Comparison of ENCODE assay signal across 1 cellular context in genomic region chr16:78727536-78727935, GRCh38.
TF ChIP-seq lines count a peak whose summit lies in the region.

No MANE protein-coding gene starts in this region.

TF ChIP-seq in HepG2, 621 proteins besides CTCF, POLR2A, EP300 and RAD21 (continued from another document and continues in another):
- 0 out of 2 replicates have a peak, but pooled peaks have one; percentile 10 for TF ChIP-seq PATZ1 (CRISPR knock-in tag; IDR thresholded peaks at IDR 0.05)
- TF ChIP-seq TBX2 (CRISPR knock-in tag; IDR thresholded peaks at IDR 0.05; ENCODE audit: borderline replicate concordance): no peak
- TF ChIP-seq SNAI1 (CRISPR knock-in tag; IDR thresholded peaks at IDR 0.05; ENCODE audit: borderline replicate concordance): no peak
- TF ChIP-seq, protein P1, sequence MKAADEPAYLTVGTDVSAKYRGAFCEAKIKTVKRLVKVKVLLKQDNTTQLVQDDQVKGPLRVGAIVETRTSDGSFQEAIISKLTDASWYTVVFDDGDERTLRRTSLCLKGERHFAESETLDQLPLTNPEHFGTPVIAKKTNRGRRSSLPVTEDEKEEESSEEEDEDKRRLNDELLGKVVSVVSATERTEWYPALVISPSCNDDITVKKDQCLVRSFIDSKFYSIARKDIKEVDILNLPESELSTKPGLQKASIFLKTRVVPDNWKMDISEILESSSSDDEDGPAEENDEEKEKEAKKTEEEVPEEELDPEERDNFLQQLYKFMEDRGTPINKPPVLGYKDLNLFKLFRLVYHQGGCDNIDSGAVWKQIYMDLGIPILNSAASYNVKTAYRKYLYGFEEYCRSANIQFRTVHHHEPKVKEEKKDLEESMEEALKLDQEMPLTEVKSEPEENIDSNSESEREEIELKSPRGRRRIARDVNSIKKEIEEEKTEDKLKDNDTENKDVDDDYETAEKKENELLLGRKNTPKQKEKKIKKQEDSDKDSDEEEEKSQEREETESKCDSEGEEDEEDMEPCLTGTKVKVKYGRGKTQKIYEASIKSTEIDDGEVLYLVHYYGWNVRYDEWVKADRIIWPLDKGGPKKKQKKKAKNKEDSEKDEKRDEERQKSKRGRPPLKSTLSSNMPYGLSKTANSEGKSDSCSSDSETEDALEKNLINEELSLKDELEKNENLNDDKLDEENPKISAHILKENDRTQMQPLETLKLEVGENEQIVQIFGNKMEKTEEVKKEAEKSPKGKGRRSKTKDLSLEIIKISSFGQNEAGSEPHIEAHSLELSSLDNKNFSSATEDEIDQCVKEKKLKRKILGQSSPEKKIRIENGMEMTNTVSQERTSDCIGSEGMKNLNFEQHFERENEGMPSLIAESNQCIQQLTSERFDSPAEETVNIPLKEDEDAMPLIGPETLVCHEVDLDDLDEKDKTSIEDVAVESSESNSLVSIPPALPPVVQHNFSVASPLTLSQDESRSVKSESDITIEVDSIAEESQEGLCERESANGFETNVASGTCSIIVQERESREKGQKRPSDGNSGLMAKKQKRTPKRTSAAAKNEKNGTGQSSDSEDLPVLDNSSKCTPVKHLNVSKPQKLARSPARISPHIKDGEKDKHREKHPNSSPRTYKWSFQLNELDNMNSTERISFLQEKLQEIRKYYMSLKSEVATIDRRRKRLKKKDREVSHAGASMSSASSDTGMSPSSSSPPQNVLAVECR (CRISPR knock-in tag; IDR thresholded peaks at IDR 0.05; ENCODE audit: borderline replicate concordance): no peak
- TF ChIP-seq BCL6 (CRISPR knock-in tag; IDR thresholded peaks at IDR 0.05): peak; percentile 46; the same call in 1 of the 2 replicates
- TF ChIP-seq ZNF768 (CRISPR knock-in tag; IDR thresholded peaks at IDR 0.05): no peak
- no peak for TF ChIP-seq ZNF512B (CRISPR knock-in tag; IDR thresholded peaks at IDR 0.05; ENCODE audit: borderline replicate concordance)
- TF ChIP-seq ZMYM2 (CRISPR knock-in tag; IDR thresholded peaks at IDR 0.05): peak; percentile 40; the same call in 1 of the 2 replicates
- TF ChIP-seq GATA4 (IDR thresholded peaks at IDR 0.05; ENCODE audit: borderline replicate concordance, low read depth): no peak
- TF ChIP-seq IRF2 (CRISPR knock-in tag; IDR thresholded peaks at IDR 0.05): 0 out of 2 replicates have a peak, but pooled peaks have one; percentile 19
- TF ChIP-seq, protein P2, sequence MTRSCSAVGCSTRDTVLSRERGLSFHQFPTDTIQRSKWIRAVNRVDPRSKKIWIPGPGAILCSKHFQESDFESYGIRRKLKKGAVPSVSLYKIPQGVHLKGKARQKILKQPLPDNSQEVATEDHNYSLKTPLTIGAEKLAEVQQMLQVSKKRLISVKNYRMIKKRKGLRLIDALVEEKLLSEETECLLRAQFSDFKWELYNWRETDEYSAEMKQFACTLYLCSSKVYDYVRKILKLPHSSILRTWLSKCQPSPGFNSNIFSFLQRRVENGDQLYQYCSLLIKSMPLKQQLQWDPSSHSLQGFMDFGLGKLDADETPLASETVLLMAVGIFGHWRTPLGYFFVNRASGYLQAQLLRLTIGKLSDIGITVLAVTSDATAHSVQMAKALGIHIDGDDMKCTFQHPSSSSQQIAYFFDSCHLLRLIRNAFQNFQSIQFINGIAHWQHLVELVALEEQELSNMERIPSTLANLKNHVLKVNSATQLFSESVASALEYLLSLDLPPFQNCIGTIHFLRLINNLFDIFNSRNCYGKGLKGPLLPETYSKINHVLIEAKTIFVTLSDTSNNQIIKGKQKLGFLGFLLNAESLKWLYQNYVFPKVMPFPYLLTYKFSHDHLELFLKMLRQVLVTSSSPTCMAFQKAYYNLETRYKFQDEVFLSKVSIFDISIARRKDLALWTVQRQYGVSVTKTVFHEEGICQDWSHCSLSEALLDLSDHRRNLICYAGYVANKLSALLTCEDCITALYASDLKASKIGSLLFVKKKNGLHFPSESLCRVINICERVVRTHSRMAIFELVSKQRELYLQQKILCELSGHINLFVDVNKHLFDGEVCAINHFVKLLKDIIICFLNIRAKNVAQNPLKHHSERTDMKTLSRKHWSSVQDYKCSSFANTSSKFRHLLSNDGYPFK (CRISPR knock-in tag; IDR thresholded peaks at IDR 0.05; ENCODE audit: borderline replicate concordance): no peak
- TF ChIP-seq ZNF501 (CRISPR knock-in tag; IDR thresholded peaks at IDR 0.05): no peak
- TF ChIP-seq, protein P3, sequence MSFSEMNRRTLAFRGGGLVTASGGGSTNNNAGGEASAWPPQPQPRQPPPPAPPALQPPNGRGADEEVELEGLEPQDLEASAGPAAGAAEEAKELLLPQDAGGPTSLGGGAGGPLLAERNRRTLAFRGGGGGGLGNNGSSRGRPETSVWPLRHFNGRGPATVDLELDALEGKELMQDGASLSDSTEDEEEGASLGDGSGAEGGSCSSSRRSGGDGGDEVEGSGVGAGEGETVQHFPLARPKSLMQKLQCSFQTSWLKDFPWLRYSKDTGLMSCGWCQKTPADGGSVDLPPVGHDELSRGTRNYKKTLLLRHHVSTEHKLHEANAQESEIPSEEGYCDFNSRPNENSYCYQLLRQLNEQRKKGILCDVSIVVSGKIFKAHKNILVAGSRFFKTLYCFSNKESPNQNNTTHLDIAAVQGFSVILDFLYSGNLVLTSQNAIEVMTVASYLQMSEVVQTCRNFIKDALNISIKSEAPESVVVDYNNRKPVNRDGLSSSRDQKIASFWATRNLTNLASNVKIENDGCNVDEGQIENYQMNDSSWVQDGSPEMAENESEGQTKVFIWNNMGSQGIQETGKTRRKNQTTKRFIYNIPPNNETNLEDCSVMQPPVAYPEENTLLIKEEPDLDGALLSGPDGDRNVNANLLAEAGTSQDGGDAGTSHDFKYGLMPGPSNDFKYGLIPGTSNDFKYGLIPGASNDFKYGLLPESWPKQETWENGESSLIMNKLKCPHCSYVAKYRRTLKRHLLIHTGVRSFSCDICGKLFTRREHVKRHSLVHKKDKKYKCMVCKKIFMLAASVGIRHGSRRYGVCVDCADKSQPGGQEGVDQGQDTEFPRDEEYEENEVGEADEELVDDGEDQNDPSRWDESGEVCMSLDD (CRISPR knock-in tag; IDR thresholded peaks at IDR 0.05; ENCODE audit: borderline replicate concordance): no peak
- no peak for TF ChIP-seq SALL1 (CRISPR knock-in tag; IDR thresholded peaks at IDR 0.05)
- TF ChIP-seq, protein P4, sequence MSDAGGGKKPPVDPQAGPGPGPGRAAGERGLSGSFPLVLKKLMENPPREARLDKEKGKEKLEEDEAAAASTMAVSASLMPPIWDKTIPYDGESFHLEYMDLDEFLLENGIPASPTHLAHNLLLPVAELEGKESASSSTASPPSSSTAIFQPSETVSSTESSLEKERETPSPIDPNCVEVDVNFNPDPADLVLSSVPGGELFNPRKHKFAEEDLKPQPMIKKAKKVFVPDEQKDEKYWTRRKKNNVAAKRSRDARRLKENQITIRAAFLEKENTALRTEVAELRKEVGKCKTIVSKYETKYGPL (CRISPR knock-in tag; IDR thresholded peaks at IDR 0.05): no peak
- TF ChIP-seq TRIM24 (CRISPR knock-in tag; IDR thresholded peaks at IDR 0.05): 0 out of 2 replicates have a peak, but pooled peaks have one; percentile 31
- TF ChIP-seq THAP11 (CRISPR knock-in tag; IDR thresholded peaks at IDR 0.05): 0 out of 2 replicates have a peak, but pooled peaks have one; percentile 29
- TF ChIP-seq, protein P5, sequence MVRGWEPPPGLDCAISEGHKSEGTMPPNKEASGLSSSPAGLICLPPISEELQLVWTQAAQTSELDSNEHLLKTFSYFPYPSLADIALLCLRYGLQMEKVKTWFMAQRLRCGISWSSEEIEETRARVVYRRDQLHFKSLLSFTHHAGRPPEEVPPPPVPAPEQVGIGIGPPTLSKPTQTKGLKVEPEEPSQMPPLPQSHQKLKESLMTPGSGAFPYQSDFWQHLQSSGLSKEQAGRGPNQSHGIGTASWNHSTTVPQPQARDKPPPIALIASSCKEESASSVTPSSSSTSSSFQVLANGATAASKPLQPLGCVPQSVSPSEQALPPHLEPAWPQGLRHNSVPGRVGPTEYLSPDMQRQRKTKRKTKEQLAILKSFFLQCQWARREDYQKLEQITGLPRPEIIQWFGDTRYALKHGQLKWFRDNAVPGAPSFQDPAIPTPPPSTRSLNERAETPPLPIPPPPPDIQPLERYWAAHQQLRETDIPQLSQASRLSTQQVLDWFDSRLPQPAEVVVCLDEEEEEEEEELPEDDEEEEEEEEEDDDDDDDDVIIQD (CRISPR knock-in tag; IDR thresholded peaks at IDR 0.05; ENCODE audit: low read depth): peak; percentile 80; the same call in 1 of the 2 replicates
- TF ChIP-seq ZNF331 (CRISPR knock-in tag; IDR thresholded peaks at IDR 0.05): 0 out of 2 replicates have a peak, but pooled peaks have one; percentile 31
- TF ChIP-seq, protein P6, sequence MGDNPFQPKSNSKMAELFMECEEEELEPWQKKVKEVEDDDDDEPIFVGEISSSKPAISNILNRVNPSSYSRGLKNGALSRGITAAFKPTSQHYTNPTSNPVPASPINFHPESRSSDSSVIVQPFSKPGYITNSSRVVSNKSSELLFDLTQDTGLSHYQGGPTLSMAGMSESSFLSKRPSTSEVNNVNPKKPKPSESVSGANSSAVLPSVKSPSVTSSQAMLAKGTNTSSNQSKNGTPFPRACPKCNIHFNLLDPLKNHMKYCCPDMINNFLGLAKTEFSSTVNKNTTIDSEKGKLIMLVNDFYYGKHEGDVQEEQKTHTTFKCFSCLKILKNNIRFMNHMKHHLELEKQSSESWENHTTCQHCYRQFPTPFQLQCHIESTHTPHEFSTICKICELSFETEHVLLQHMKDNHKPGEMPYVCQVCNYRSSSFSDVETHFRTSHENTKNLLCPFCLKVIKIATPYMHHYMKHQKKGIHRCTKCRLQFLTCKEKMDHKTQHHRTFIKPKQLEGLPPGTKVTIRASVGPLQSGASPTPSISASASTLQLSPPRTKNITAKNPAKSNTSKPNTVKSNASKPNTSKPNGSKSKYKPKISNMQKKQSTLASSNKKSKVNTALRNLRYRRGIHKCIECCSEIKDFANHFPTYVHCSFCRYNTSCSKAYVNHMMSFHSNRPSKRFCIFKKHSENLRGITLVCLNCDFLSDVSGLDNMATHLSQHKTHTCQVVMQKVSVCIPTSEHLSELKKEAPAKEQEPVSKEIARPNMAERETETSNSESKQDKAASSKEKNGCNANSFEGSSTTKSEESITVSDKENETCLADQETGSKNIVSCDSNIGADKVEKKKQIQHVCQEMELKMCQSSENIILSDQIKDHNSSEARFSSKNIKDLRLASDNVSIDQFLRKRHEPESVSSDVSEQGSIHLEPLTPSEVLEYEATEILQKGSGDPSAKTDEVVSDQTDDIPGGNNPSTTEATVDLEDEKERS (CRISPR knock-in tag; IDR thresholded peaks at IDR 0.05): no peak
- 0 out of 2 replicates have a peak, but pooled peaks have one; percentile 7 for TF ChIP-seq MAFF (IDR thresholded peaks at IDR 0.05; ENCODE audit: low read depth, low read length)
- TF ChIP-seq NKX3-1 (CRISPR knock-in tag; IDR thresholded peaks at IDR 0.05): no peak
- TF ChIP-seq ZXDC (CRISPR knock-in tag; IDR thresholded peaks at IDR 0.05): no peak
- TF ChIP-seq SIX4 (CRISPR knock-in tag; IDR thresholded peaks at IDR 0.05): no peak
